In the genomic region with DNA sequence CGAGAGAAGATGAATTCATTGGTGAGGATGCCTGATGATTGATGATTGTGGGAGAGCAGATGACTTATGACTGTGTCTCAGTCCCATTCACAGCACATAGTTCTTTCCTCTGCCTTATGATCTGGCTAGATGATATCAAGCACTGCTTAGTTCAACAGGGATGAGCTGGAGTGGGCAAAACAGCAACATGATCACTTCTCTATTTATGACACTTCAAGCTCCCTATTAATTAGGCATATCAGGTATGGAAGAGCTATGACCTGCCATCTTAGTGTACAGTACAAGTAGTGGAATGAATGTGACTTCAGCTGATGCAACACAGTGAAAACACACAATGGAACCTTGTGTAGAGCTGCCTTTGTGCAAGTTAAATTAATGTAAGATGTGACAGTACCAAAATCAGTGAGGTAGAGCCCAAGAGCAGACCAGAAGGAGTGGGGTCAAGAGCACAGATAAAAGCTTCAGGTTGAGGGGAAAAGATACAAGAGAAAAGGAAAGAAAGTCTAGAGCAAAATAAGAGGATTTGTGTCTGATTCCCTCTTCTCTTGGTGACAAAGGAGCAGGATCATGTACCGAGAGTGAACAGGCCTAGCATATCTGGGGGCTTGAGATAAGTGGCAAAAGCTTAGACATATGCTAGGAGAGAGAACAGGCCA, we compare ENCODE assay signal across 1 cellular context.
TF ChIP-seq lines count a peak whose summit lies in the region.

No MANE protein-coding gene starts in this region.

TF ChIP-seq in H1, 55 proteins besides CTCF, POLR2A, EP300 and RAD21:
- no peak for TF ChIP-seq CHD7 (IDR thresholded peaks at IDR 0.05; ENCODE audit: insufficient replicate concordance, low read length)
- TF ChIP-seq SIRT6 (IDR thresholded peaks at IDR 0.05; ENCODE audit: low read length) = no peak
- TF ChIP-seq, protein P1, sequence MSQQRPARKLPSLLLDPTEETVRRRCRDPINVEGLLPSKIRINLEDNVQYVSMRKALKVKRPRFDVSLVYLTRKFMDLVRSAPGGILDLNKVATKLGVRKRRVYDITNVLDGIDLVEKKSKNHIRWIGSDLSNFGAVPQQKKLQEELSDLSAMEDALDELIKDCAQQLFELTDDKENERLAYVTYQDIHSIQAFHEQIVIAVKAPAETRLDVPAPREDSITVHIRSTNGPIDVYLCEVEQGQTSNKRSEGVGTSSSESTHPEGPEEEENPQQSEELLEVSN (IDR thresholded peaks at IDR 0.05) = no peak
- no peak for TF ChIP-seq EZH2 (IDR thresholded peaks at IDR 0.05; ENCODE audit: low read depth, low read length, severe bottlenecking)
- no peak for TF ChIP-seq BRCA1 (IDR thresholded peaks at IDR 0.05; ENCODE audit: low read depth, low read length)
- no peak for TF ChIP-seq SIX5 (IDR thresholded peaks at IDR 0.05; ENCODE audit: low read depth, low read length)
- no peak for TF ChIP-seq JUN (IDR thresholded peaks at IDR 0.05; ENCODE audit: low read depth, low read length)
- no peak for TF ChIP-seq USF2 (IDR thresholded peaks at IDR 0.05; ENCODE audit: low read length)
- no peak for TF ChIP-seq TAF7 (optimal IDR thresholded peaks at IDR 0.05; ENCODE audit: borderline replicate concordance, low read depth, low read length)
- no peak for TF ChIP-seq NANOG (IDR thresholded peaks at IDR 0.05; ENCODE audit: insufficient read depth, low read depth, low read length, poor library complexity, severe bottlenecking)
- no peak for TF ChIP-seq HDAC2 (IDR thresholded peaks at IDR 0.05; ENCODE audit: borderline replicate concordance in 1 of 2, low read depth in 2 of 2, low read length in 2 of 2)
- TF ChIP-seq CREB1 (IDR thresholded peaks at IDR 0.05) = no peak
- no peak for TF ChIP-seq RBBP5 (IDR thresholded peaks at IDR 0.05; ENCODE audit: borderline replicate concordance, low read depth, low read length)
- TF ChIP-seq CTBP2 (IDR thresholded peaks at IDR 0.05; ENCODE audit: borderline replicate concordance, insufficient read depth, insufficient read length, low read length) = no peak
- TF ChIP-seq ATF2 (IDR thresholded peaks at IDR 0.05; ENCODE audit: low read length) = no peak
- no peak for TF ChIP-seq EGR1 (IDR thresholded peaks at IDR 0.05; ENCODE audit: borderline replicate concordance, low read depth, low read length)
- no peak for TF ChIP-seq POU5F1 (IDR thresholded peaks at IDR 0.05; ENCODE audit: low read depth, low read length)
- TF ChIP-seq TCF12 (IDR thresholded peaks at IDR 0.05; ENCODE audit: low read depth, low read length) = no peak
- TF ChIP-seq HDAC6 (IDR thresholded peaks at IDR 0.05; ENCODE audit: low read depth, low read length) = no peak
